ENCODE assay signal across 20 cellular contexts in the genomic region with DNA sequence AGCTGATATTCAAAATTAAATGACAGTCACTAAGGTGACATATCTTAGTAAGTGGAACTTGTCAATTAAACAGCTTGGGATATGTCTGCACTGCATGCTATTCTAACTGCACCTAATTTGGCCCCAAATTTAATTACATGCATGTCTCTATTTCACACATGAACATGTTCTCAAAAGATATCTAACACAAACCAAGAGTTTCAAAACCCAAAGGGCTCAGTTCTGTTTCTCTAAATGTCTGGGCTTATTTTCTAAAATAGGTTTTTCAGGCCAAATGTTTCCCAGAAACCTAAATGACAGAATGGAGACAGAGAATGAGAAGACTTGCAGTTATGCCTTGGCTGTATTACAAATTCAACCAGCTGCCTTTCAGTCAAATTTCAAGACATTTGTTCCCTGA.
"Had no signal": no experiment of that assay in that cellular context is flagged by ENCODE, and none has a peak within 500 bp of the region (broad histone marks: within the 10 kb centered on the region; RNA-seq: fewer than 3 reads in every experiment).

No MANE protein-coding gene starts in this region.

- H3K9me3 ChIP-seq: esophagus muscularis mucosa, gastrocnemius medialis, heart right ventricle, spleen had no signal

- H3K27me3 ChIP-seq: esophagus muscularis mucosa, gastrocnemius medialis, heart right ventricle, spleen had no signal

- H3K9me3 Mint-ChIP-seq: dendritic cell treated with granulocyte-macrophage colony-stimulating factor and Interleukin-4, amounts not matched to agents 40 ng/mL and 50 ng/mL, for 4 days; effector memory CD8-positive, alpha-beta T cell; naive thymus-derived CD4-positive, alpha-beta T cell; neural crest cell; stimulated activated naive B cell treated with anti-CD40 and anti-IgM and Interleukin-4, amounts not matched to agents 10 μg/mL and 1 μg/mL and 100 μg/mL, for 72 hours had no signal

- ATAC-seq: effector memory CD8-positive, alpha-beta T cell; gastrocnemius medialis; heart right ventricle; left lobe of liver; naive thymus-derived CD4-positive, alpha-beta T cell; sciatic nerve; stimulated activated naive B cell treated with anti-CD40 and anti-IgM and Interleukin-4, amounts not matched to agents 10 μg/mL and 1 μg/mL and 100 μg/mL, for 72 hours had no signal

- DNase-seq: effector memory CD8-positive, alpha-beta T cell; gastrocnemius medialis; heart right ventricle; hypothalamus; islet precursor cell; mammary epithelial cell; naive thymus-derived CD4-positive, alpha-beta T cell; posterior cingulate gyrus; spleen; stimulated activated CD4-positive, alpha-beta T cell treated with anti-CD3 and anti-CD28 coated beads, Interleukin-15, amount 100 ng/mL, for 24 hours; stimulated activated CD4-positive, alpha-beta T cell treated with anti-CD3 and anti-CD28 coated beads, Interleukin-1b, Interleukin-23, amount 100 ng/mL, for 48 hours; stimulated activated CD4-positive, alpha-beta T cell treated with anti-CD3 and anti-CD28 coated beads, Interleukin-4, amount 100 ng/mL, for 24 hours; stimulated activated naive B cell treated with anti-CD40 and anti-IgM and Interleukin-4, amounts not matched to agents 10 μg/mL and 1 μg/mL and 100 μg/mL, for 72 hours; trophoblast cell had no signal

- H3K27ac ChIP-seq: epithelial cell of prostate, esophagus muscularis mucosa, gastrocnemius medialis, heart right ventricle, spleen had no signal

- H3K27me3 Mint-ChIP-seq: dendritic cell treated with granulocyte-macrophage colony-stimulating factor and Interleukin-4, amounts not matched to agents 40 ng/mL and 50 ng/mL, for 4 days; effector memory CD8-positive, alpha-beta T cell; naive thymus-derived CD4-positive, alpha-beta T cell; stimulated activated naive B cell treated with anti-CD40 and anti-IgM and Interleukin-4, amounts not matched to agents 10 μg/mL and 1 μg/mL and 100 μg/mL, for 72 hours had no signal

- H3K4me3 ChIP-seq: esophagus muscularis mucosa, gastrocnemius medialis, heart right ventricle, spleen had no signal

- H3K36me3 ChIP-seq: esophagus muscularis mucosa, gastrocnemius medialis had no signal

- H3K4me1 ChIP-seq: gastrocnemius medialis, heart right ventricle, spleen had no signal

- H3K27ac Mint-ChIP-seq: dendritic cell treated with granulocyte-macrophage colony-stimulating factor and Interleukin-4, amounts not matched to agents 40 ng/mL and 50 ng/mL, for 4 days; effector memory CD8-positive, alpha-beta T cell; stimulated activated naive B cell treated with anti-CD40 and anti-IgM and Interleukin-4, amounts not matched to agents 10 μg/mL and 1 μg/mL and 100 μg/mL, for 72 hours had no signal

- H3K4me3 Mint-ChIP-seq: dendritic cell treated with granulocyte-macrophage colony-stimulating factor and Interleukin-4, amounts not matched to agents 40 ng/mL and 50 ng/mL, for 4 days; effector memory CD8-positive, alpha-beta T cell; naive thymus-derived CD4-positive, alpha-beta T cell; neural crest cell; stimulated activated naive B cell treated with anti-CD40 and anti-IgM and Interleukin-4, amounts not matched to agents 10 μg/mL and 1 μg/mL and 100 μg/mL, for 72 hours had no signal

- H3K4me1 Mint-ChIP-seq: neural crest cell had no signal
